ENCODE assay signal across 8 cellular contexts in the genomic region with DNA sequence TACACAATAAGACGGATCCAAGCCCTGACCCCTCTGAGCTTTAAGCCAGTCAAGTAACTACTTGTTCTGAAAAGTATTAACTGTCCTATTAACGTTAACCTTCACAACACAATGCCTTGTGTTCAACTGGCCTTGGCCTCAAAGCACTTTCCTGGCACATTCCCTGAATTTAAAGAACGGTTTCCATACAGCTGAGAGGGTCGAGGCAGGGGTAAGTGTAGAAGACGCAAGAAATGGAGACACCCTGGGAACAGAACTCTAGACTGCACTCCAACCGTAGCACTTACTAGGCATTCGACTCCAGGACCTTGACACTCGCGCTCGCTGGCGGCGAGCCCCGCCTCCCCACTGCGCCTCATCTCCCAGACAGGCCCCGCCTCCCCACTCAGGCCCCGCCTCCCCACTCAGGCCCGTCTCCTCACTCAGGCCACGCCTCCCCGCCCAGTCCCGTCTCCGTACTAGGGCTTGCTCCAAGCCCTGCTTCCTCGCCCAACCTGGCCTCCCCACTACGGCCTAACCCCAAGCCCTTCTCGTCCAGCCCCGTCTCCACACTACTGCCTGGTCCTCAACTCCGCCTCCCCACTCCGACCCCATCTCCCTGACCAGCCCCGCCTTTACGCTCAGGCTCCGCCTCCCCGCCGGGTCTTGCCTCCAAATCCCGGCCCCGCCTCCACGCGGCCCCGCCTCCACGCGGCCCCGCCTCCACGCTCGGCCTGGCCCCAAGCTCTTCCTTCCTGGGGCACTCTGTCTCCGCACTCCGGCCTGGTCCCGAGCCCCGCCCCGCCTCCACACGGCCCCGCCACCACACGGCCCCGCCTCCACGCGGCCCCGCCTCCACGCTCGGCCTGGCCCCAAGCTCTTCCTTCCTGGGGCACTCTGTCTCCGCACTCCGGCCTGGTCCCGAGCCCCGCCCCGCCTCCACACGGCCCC. TPM values are rescaled to one million over a fixed set of nuclear protein-coding genes. Genes with fewer than 3 reads are reported as not detected.
DNase-seq lines count a peak whose midpoint lies in the region; ATAC-seq, FAIRE-seq and TF ChIP-seq lines count a peak whose summit lies in the region.

No MANE protein-coding gene starts in this region.

- H3K27me3 Mint-ChIP-seq in activated naive CD8-positive, alpha-beta T cell treated with anti-CD3 and anti-CD28 coated beads for 36 hours: no peaks in the 10 kb centered on the region

- CTCF ChIA-PET in GM10248 (lab: Yijun Ruan, JAX): interaction anchor here (1.3 to 3.0 kb wide), 3 partner anchors 9 to 166 kb away, joined by 4 to 15 read pairs (median 4); no protein-coding TSS in a partner anchor

- peak overlapping the region; percentile 98 for H3K27ac Mint-ChIP-seq in activated naive CD8-positive, alpha-beta T cell treated with anti-CD3 and anti-CD28 coated beads for 36 hours

- TF ChIP-seq CTCF in GM10248 (IDR thresholded peaks at IDR 0.05; ENCODE audit: control extremely low read depth, extremely low read depth, low read depth, missing control alignments) (no peak), pancreas (IDR thresholded peaks at IDR 0.05) (no peak), thyroid gland (IDR thresholded peaks at IDR 0.05) (no peak)

- H3K36me3 ChIP-seq in pancreas (no peaks in the 10 kb centered on the region), thyroid gland (no peaks in the 10 kb centered on the region)

- H3K9me3 Mint-ChIP-seq in activated naive CD8-positive, alpha-beta T cell treated with anti-CD3 and anti-CD28 coated beads for 36 hours: no peaks in the 10 kb centered on the region

- ATAC-seq in HG02623 (IDR thresholded peaks at IDR 0.05; ENCODE audit: unreplicated experiment): peak; percentile 60
- ATAC-seq in Right ventricle myocardium inferior: peak; percentile 81
- ATAC-seq in pancreas: peak; percentile 68 to 85 (median 76)

- no peak for FAIRE-seq in pancreas (lab: Jason Lieb, UNC)

- intact Hi-C loops in Right ventricle myocardium inferior (cut with DNase I) (no loop called here), pancreas (cut with DNase I) (loop anchor here in 1 of 3 donors (5.0 kb wide), 1 partner anchor 157 kb away; a partner anchor contains a TSS), thyroid gland (cut with DNase I) (no loop called here)

- H3K27me3 ChIP-seq in pancreas (no peaks in the 10 kb centered on the region), thyroid gland (no peaks in the 10 kb centered on the region)

- DNase-seq in GM10248 (ENCODE audit: extremely low spot score): peak; percentile 91
- peak; percentile 93 for DNase-seq in NCI-H1105 treated with DMSO at 0.1 percent for 48 hours (lab: John Stamatoyannopoulos, UW)
- DNase-seq in SKM-1 (lab: John Stamatoyannopoulos, UW; ENCODE audit: unreplicated experiment): peak; percentile 80
- peak; percentile 98 for DNase-seq in activated naive CD8-positive, alpha-beta T cell treated with anti-CD3 and anti-CD28 coated beads for 36 hours
- peak; percentile 99 for DNase-seq in Right ventricle myocardium inferior (ENCODE audit: missing footprints)
- peak; percentile 97 to 99 (median 98) for DNase-seq in pancreas
- peak; percentile 99 for DNase-seq in thyroid gland

- H3K4me3 Mint-ChIP-seq in activated naive CD8-positive, alpha-beta T cell treated with anti-CD3 and anti-CD28 coated beads for 36 hours: peak overlapping the region; percentile 95

- 1% methylated on average over 45 to 62 of the region's 62 CpGs for whole genome bisulfite sequencing in pancreas, 2 donors
- WGBS in thyroid gland, 2 donors: 2 to 3% methylated on average over 43 to 48 of the region's 62 CpGs

- H3K27ac ChIP-seq in pancreas (peak overlapping the region in 3 of 4 donors; percentile 52 to 73 (median 71)), thyroid gland (peak overlapping the region; percentile 76 to 85 (median 77))

- H3K4me1 ChIP-seq in pancreas: peaks cover 4 to 15% (median 14%) of the 10 kb centered on the region in 3 donors
- H3K4me1 ChIP-seq in thyroid gland: peaks cover 14 to 23% of the 10 kb centered on the region in 2 donors

- H3K4me1 Mint-ChIP-seq in activated naive CD8-positive, alpha-beta T cell treated with anti-CD3 and anti-CD28 coated beads for 36 hours: peaks cover 31% of the 10 kb centered on the region

- POLR2A ChIA-PET in GM10248 (lab: Yijun Ruan, JAX): interaction anchor here (0.6 to 0.7 kb wide), 2 partner anchors 34 to 201 kb away, joined by 3 read pairs; a partner anchor contains a TSS

- peak in 1 of 2 donors; percentile 62 for TF ChIP-seq POLR2A in thyroid gland (IDR thresholded peaks at IDR 0.05)

- H3K36me3 Mint-ChIP-seq in activated naive CD8-positive, alpha-beta T cell treated with anti-CD3 and anti-CD28 coated beads for 36 hours: peaks cover 12% of the 10 kb centered on the region

- H3K4me3 ChIP-seq in pancreas (peak overlapping the region; percentile 6 to 50 (median 36)), thyroid gland (replicated peaks in 1 of 3) (peak overlapping the region in 2 of 3 donors; percentile 12 to 34)

- H3K9me3 ChIP-seq in pancreas (no peaks in the 10 kb centered on the region), thyroid gland (no peaks in the 10 kb centered on the region)

RNA-seq across cellular contexts. Expression of a gene that starts 0.9 kb away (rescaled TPM):
- total RNA-seq in activated naive CD8-positive, alpha-beta T cell treated with anti-CD3 and anti-CD28 coated beads for 36 hours: 10 to 100 TPM; 13.3 to 16.9 TPM
- total RNA-seq in Right ventricle myocardium inferior (6.5 TPM), pancreas (10 to 100 TPM; 10.1 to 21.7 (median 14.0) TPM), thyroid gland (10 to 100 TPM; 30.6 to 35.8 (median 34.9) TPM)
- polyA plus RNA-seq in pancreas: 10 to 100 TPM in 1 of 2 donors, 1 to 10 TPM in 1; 4.7 to 11.6 TPM

Comparison
In these comparisons a context has a peak if more than half of its experiments do, and no peak if none do; other contexts are left out.
1. Peak in every context shown above with its lines: DNase-seq, ATAC-seq, H3K4me3 ChIP-seq and H3K27ac ChIP-seq.